In the genomic region with DNA sequence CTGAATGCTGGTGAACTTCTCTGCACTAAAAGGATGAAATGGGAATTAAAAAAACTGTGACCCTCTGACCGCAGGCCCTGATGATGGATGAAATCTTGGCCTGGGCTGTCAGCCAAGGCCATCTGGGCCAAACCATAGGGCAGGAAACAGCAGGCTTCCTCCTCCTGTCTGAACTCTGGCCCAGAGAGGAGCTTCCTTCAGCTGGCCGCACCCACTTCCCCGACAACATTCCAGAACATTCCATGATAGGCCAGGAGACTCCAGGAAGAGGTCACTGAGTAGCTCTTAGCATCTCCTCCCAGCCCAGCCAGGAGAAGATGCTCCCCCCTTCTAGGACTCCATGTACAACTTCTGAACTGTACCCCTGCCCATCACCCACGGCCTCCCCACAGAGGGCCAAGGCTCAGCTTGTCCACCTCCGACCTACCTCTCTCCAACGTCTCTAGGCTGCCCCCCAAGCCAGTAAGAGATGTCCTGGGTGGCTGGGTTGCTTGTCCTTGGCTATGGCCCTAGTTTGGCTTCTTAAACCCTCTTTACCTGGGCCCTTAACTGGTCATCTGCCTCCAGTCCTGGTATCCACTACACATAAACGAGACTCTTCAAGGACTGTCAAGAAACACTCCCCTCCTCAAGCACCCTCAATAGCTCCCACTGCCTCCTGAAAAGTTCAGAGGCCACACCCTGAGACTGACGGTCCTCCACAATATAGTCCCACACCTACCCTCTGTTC, we compare ENCODE assay signal across 9 cellular contexts. TPM values are rescaled to one million over a fixed set of nuclear protein-coding genes. Genes with fewer than 3 reads are reported as not detected.
A peak's percentile ranks its signal among the peaks of the same experiment; 100 is the strongest.
DNase-seq lines count a peak whose midpoint lies in the region; ATAC-seq, FAIRE-seq and TF ChIP-seq lines count a peak whose summit lies in the region.
"Had no signal": no experiment of that assay in that cellular context is flagged by ENCODE, and none has a peak within 500 bp of the region (broad histone marks: within the 10 kb centered on the region; RNA-seq: fewer than 3 reads in every experiment).

No MANE protein-coding gene starts in this region.

- no peaks in the 10 kb centered on the region for H3K9me3 Mint-ChIP-seq in type B pancreatic cell
- no peaks in the 10 kb centered on the region for H3K9me3 Mint-ChIP-seq in activated CD8-positive, alpha-beta T cell treated with anti-CD3 and anti-CD28 coated beads, Interleukin-2, amount 10 ng/mL, durations not matched to agents 7 days and 5 days (ENCODE audit: insufficient read depth)

- peak overlapping the region; percentile 95 for H3K27ac Mint-ChIP-seq in type B pancreatic cell
- no peak overlapping the region for H3K27ac Mint-ChIP-seq in activated CD8-positive, alpha-beta T cell treated with anti-CD3 and anti-CD28 coated beads, Interleukin-2, amount 10 ng/mL, durations not matched to agents 7 days and 5 days

- peaks cover 0 to 73% (median 32%) of the 10 kb centered on the region in 4 donors for H3K4me1 ChIP-seq in right lobe of liver

- no peaks in the 10 kb centered on the region for H3K36me3 ChIP-seq in right lobe of liver

- DNase-seq in DMS 273 (lab: John Stamatoyannopoulos, UW; ENCODE audit: unreplicated experiment) (peak; percentile 18), DMS 273 treated with DMSO at 0.1 percent for 48 hours (lab: John Stamatoyannopoulos, UW) (no peak), right lobe of liver (peak; percentile 88 to 95 (median 91)), type B pancreatic cell (ENCODE audit: extremely low spot score, unreplicated experiment) (peak; percentile 49), NCI-H1105 treated with DMSO at 0.1 percent for 48 hours (lab: John Stamatoyannopoulos, UW) (no peak)
- no peak for DNase-seq in activated CD8-positive, alpha-beta T cell treated with anti-CD3 and anti-CD28 coated beads, Interleukin-2, amount 10 ng/mL, durations not matched to agents 7 days and 5 days

- H3K36me3 Mint-ChIP-seq in type B pancreatic cell: peaks cover 7% of the 10 kb centered on the region
- peaks cover 3% of the 10 kb centered on the region for H3K36me3 Mint-ChIP-seq in activated CD8-positive, alpha-beta T cell treated with anti-CD3 and anti-CD28 coated beads, Interleukin-2, amount 10 ng/mL, durations not matched to agents 7 days and 5 days (ENCODE audit: low read depth)

- no peaks in the 10 kb centered on the region for H3K27me3 ChIP-seq in right lobe of liver

- peak overlapping the region; percentile 3 for H3K4me3 Mint-ChIP-seq in type B pancreatic cell
- H3K4me3 Mint-ChIP-seq in activated CD8-positive, alpha-beta T cell treated with anti-CD3 and anti-CD28 coated beads, Interleukin-2, amount 10 ng/mL, durations not matched to agents 7 days and 5 days: no peak overlapping the region

- peak; percentile 79 for FAIRE-seq in colon (lab: Jason Lieb, UNC)

- no peak for TF ChIP-seq POLR2A in right lobe of liver (IDR thresholded peaks at IDR 0.05)

- no peaks in the 10 kb centered on the region for H3K27me3 Mint-ChIP-seq in type B pancreatic cell
- no peaks in the 10 kb centered on the region for H3K27me3 Mint-ChIP-seq in activated CD8-positive, alpha-beta T cell treated with anti-CD3 and anti-CD28 coated beads, Interleukin-2, amount 10 ng/mL, durations not matched to agents 7 days and 5 days (ENCODE audit: low read depth)

- H3K4me3 ChIP-seq in right lobe of liver: peak overlapping the region in 1 of 3 donors; percentile 56

- peak; percentile 62 to 70 (median 66) for ATAC-seq in right lobe of liver
- ATAC-seq in HG02938 (IDR thresholded peaks at IDR 0.05; ENCODE audit: unreplicated experiment): no peak
- ATAC-seq in activated CD8-positive, alpha-beta T cell treated with anti-CD3 and anti-CD28 coated beads, Interleukin-2, amount 10 ng/mL, durations not matched to agents 7 days and 5 days: no peak

- POLR2A ChIA-PET in activated CD8-positive, alpha-beta T cell treated with anti-CD3 and anti-CD28 coated beads, Interleukin-2, amount 10 ng/mL, durations not matched to agents 7 days and 5 days (lab: Charles Lee): no interaction called here

- no peaks in the 10 kb centered on the region for H3K9me3 ChIP-seq in right lobe of liver

- CTCF ChIA-PET in activated CD8-positive, alpha-beta T cell treated with anti-CD3 and anti-CD28 coated beads, Interleukin-2, amount 10 ng/mL, durations not matched to agents 7 days and 5 days (lab: Charles Lee): no interaction called here

- intact Hi-C loops in right lobe of liver (cut with DNase I): no loop called here

- H3K4me1 Mint-ChIP-seq in type B pancreatic cell (ENCODE audit: unreplicated experiment): peaks cover 46% of the 10 kb centered on the region
- no peaks in the 10 kb centered on the region for H3K4me1 Mint-ChIP-seq in activated CD8-positive, alpha-beta T cell treated with anti-CD3 and anti-CD28 coated beads, Interleukin-2, amount 10 ng/mL, durations not matched to agents 7 days and 5 days (ENCODE audit: low read depth)

- 30% methylated on average over 6 of the region's 8 CpGs for WGBS in right lobe of liver (ENCODE audit: insufficient coverage, low coverage, low lambda C conversion rate, missing lambda C conversion rate)

- H3K27ac ChIP-seq in right lobe of liver: peak overlapping the region; percentile 88 to 96 (median 93)
- H3K27ac ChIP-seq: 22Rv1 had no signal

- TF ChIP-seq CTCF in right lobe of liver (IDR thresholded peaks at IDR 0.05) (no peak), type B pancreatic cell (conservative IDR thresholded peaks at IDR 0.05) (no peak)

RNA-seq across cellular contexts. Expression of a gene that starts 1.7 kb away (rescaled TPM):
- total RNA-seq in right lobe of liver (10 to 100 TPM; 17.6 to 74.0 (median 25.7) TPM), type B pancreatic cell (ENCODE audit: low replicate concordance) (13.5 and 14.9 TPM in 2 replicates)
- 1 to 10 TPM; 2.5 to 3.8 TPM for total RNA-seq in activated CD8-positive, alpha-beta T cell treated with anti-CD3 and anti-CD28 coated beads, Interleukin-2, amount 10 ng/mL, durations not matched to agents 7 days and 5 days

Comparison
In these comparisons a context has a peak if more than half of its experiments do, and no peak if none do; other contexts are left out.
1. DNase-seq: peak in DMS 273 (single experiment), right lobe of liver (3 of 3) and type B pancreatic cell (single experiment); none in DMS 273 treated with DMSO at 0.1 percent for 48 hours (single experiment), NCI-H1105 treated with DMSO at 0.1 percent for 48 hours (single experiment) and activated CD8-positive, alpha-beta T cell treated with anti-CD3 and anti-CD28 coated beads, Interleukin-2, amount 10 ng/mL, durations not matched to agents 7 days and 5 days (single experiment).
2. ATAC-seq: peak in right lobe of liver (4 of 4); none in HG02938 (single experiment) and activated CD8-positive, alpha-beta T cell treated with anti-CD3 and anti-CD28 coated beads, Interleukin-2, amount 10 ng/mL, durations not matched to agents 7 days and 5 days (single experiment).